In genomic region chr10:36042135-36042534, GRCh38 we compare ENCODE assay signal across 1 cellular context.
TF ChIP-seq lines count a peak whose summit lies in the region.

No MANE protein-coding gene starts in this region.

TF ChIP-seq in WTC11, 78 proteins besides CTCF, POLR2A, EP300 and RAD21 (continued from another document):
- TF ChIP-seq E2F1 (CRISPR knock-in tag; IDR thresholded peaks at IDR 0.05) (no peak), ATF3 (CRISPR knock-in tag; conservative IDR thresholded peaks at IDR 0.05) (no peak), ETV6 (CRISPR knock-in tag; IDR thresholded peaks at IDR 0.05) (no peak), PREB (CRISPR knock-in tag; IDR thresholded peaks at IDR 0.05; ENCODE audit: borderline replicate concordance) (no peak), MAX (CRISPR knock-in tag; IDR thresholded peaks at IDR 0.05) (no peak), ATF1 (CRISPR knock-in tag; IDR thresholded peaks at IDR 0.05) (no peak)
